ENCODE assay signal across 8 cellular contexts in the genomic region with DNA sequence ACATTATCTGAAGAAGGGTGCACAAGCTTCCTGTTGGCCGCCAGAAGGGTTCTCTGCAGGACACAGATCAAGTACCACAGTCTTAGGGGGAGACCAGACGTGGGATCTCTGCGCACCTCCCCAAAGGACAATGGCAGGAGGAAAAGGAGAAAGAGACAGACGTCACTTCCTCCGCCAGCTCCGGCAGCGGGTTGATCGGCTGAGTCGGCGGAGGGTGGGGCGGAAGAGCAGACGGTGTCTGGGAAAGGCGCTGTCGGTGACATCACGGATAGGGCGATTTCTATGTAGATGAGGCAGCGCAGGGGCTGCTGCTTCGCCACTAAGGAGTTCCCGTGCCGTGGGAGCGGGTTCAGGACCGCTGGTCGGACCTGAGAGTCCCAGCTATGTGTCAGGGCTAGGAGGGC. TPM values are rescaled to one million over a fixed set of nuclear protein-coding genes. Genes with fewer than 3 reads are reported as not detected.
DNase-seq lines count a peak whose midpoint lies in the region; ATAC-seq and TF ChIP-seq lines count a peak whose summit lies in the region.
"Not testable (repeated sequence)": the region's sequence is repeated elsewhere in the genome, so short reads cannot be mapped to it uniquely, and the experiment has no call there.

No MANE protein-coding gene starts in this region.

- H3K36me3 Mint-ChIP-seq in CD4-positive, alpha-beta memory T cell = peaks cover 0 to 12% of the 10 kb centered on the region in 2 donors
- not testable (repeated sequence) for H3K36me3 Mint-ChIP-seq in endodermal cell (ENCODE audit: low read depth); mesothelial cell of epicardium

- not testable (repeated sequence) for H3K79me2 ChIP-seq in Karpas-422 (ENCODE audit: low read length)

- peaks cover 0 to 17% (median 3%) of the 10 kb centered on the region in 4 donors for H3K4me1 Mint-ChIP-seq in CD4-positive, alpha-beta memory T cell
- not testable (repeated sequence) for H3K4me1 Mint-ChIP-seq in endodermal cell, mesothelial cell of epicardium

- POLR2A ChIA-PET in CD4-positive, alpha-beta memory T cell (lab: Charles Lee; ENCODE audit: partially characterized antibody) = interaction anchor here (0.7 to 0.9 kb wide), 5 partner anchors 112 to 869 kb away, joined by 5 to 11 read pairs (median 7); no protein-coding TSS in a partner anchor
- POLR2A ChIA-PET in Panc1 (lab: Charles Lee) = interaction anchor here (1.0 kb wide), 1 partner anchor 140 kb away, joined by 11 read pairs; no protein-coding TSS in a partner anchor

- in situ Hi-C loops in Panc1 (cut with HindIII; ENCODE audit: low pct_unique_long_range_greater_than_20kb, low sequenced_read_pairs) = not testable (repeated sequence)

- 6 to 20% methylated on average over 2 to 18 of the region's 23 CpGs for WGBS in endodermal cell (ENCODE audit: insufficient coverage in 1 of 2, insufficient read length in 1 of 2), 2 experiments

- not testable (repeated sequence) for H3K9me3 ChIP-seq in CD4-positive, alpha-beta memory T cell (ENCODE audit: control insufficient read depth in 1 of 2, low read length in 2 of 2); Karpas-422 (ENCODE audit: low read length); Panc1 (ENCODE audit: control insufficient read depth, insufficient read depth, low read depth, low read length); endodermal cell (ENCODE audit: control insufficient read depth, low read length)

- H3K4me3 Mint-ChIP-seq in CD4-positive, alpha-beta memory T cell = peak overlapping the region; percentile 94 to 100 (median 98)
- H3K4me3 Mint-ChIP-seq in endodermal cell (peak overlapping the region; percentile 65), mesothelial cell of epicardium (peak overlapping the region; percentile 97)

- not testable (repeated sequence) for H4K20me1 ChIP-seq in Karpas-422 (ENCODE audit: insufficient read depth, low read depth, low read length)

- H3K4me1 ChIP-seq in CD4-positive, alpha-beta memory T cell (ENCODE audit: insufficient read depth, low read length); Karpas-422 (ENCODE audit: low read length); Panc1 (ENCODE audit: control insufficient read depth, insufficient read depth, low read length); endodermal cell (ENCODE audit: control insufficient read depth, insufficient read depth, low read length): not testable (repeated sequence)

- not testable (repeated sequence) for H3K36me3 ChIP-seq in CD4-positive, alpha-beta memory T cell (ENCODE audit: insufficient read depth, low read length); Karpas-422 (ENCODE audit: insufficient read depth, low read length); Panc1 (ENCODE audit: control insufficient read depth, insufficient read depth, low read length); endodermal cell (ENCODE audit: control insufficient read depth, insufficient read depth, low read length)

- H3K9me2 ChIP-seq in Karpas-422 (replicated peaks; ENCODE audit: insufficient read depth, low read length) = not testable (repeated sequence)

- intact Hi-C loops in CD4-positive, alpha-beta memory T cell (cut with micrococcal nuclease); Panc1 (cut with micrococcal nuclease; ENCODE audit: unreplicated experiment): not testable (repeated sequence)

- not testable (repeated sequence) for H3K27me3 Mint-ChIP-seq in CD4-positive, alpha-beta memory T cell; endodermal cell (ENCODE audit: insufficient read depth); mesothelial cell of epicardium (ENCODE audit: low read depth)

- not testable (repeated sequence) for BruUV-seq in Panc1 (replicated peaks; lab: Mats Ljungman, UMichigan)

- CTCF ChIA-PET in CD4-positive, alpha-beta memory T cell (lab: Charles Lee; ENCODE audit: partially characterized antibody) = interaction anchor here (0.7 kb wide), 1 partner anchor 112 kb away, joined by 4 read pairs; no protein-coding TSS in a partner anchor
- CTCF ChIA-PET in Panc1 (lab: Charles Lee) = not testable (repeated sequence)

- H3K27me3 ChIP-seq in CD4-positive, alpha-beta memory T cell (ENCODE audit: insufficient read depth, low read length); Karpas-422 (ENCODE audit: low read length); Panc1 (ENCODE audit: control insufficient read depth, insufficient read depth, low read length); endodermal cell (ENCODE audit: control insufficient read depth, insufficient read depth, low read length, poor library complexity, severe bottlenecking): not testable (repeated sequence)

- not testable (repeated sequence) for H2AFZ ChIP-seq in Karpas-422 (ENCODE audit: low read length)

- H3K4me3 ChIP-seq in CD4-positive, alpha-beta memory T cell (ENCODE audit: low read length in 2 of 2) = peak overlapping the region in 1 of 2 donors; percentile 28
- H3K4me3 ChIP-seq in Karpas-422 (ENCODE audit: low read length); endodermal cell (ENCODE audit: low read length): not testable (repeated sequence)
- H3K4me3 ChIP-seq in Panc1 (ENCODE audit: low read depth in 2 of 2, low read length in 2 of 2) = peak overlapping the region; percentile 38 to 44; a peak in 3 of 4 replicates

- TF ChIP-seq CTCF in Panc1 (IDR thresholded peaks at IDR 0.05); endodermal cell (conservative IDR thresholded peaks at IDR 0.05); mesothelial cell of epicardium (IDR thresholded peaks at IDR 0.05; ENCODE audit: unreplicated experiment): not testable (repeated sequence)

- ATAC-seq in GM21737 (IDR thresholded peaks at IDR 0.05; ENCODE audit: unreplicated experiment) (peak; percentile 57), Panc1 (peak; percentile 81)

- H3K9ac ChIP-seq in Karpas-422 (ENCODE audit: low read length); endodermal cell (ENCODE audit: extremely low read depth, low read length, poor library complexity, severe bottlenecking): not testable (repeated sequence)

- not testable (repeated sequence) for H3K9me3 Mint-ChIP-seq in CD4-positive, alpha-beta memory T cell; endodermal cell; mesothelial cell of epicardium

- peak overlapping the region; percentile 97 to 100 (median 99) for H3K27ac Mint-ChIP-seq in CD4-positive, alpha-beta memory T cell
- H3K27ac Mint-ChIP-seq in endodermal cell (peak overlapping the region; percentile 99), mesothelial cell of epicardium (peak overlapping the region; percentile 100)

- peak in 4 of 5 donors; percentile 88 to 91 (median 90) for DNase-seq in CD4-positive, alpha-beta memory T cell
- DNase-seq in Karpas-422 (peak; percentile 88), Panc1 (ENCODE audit: low read depth, low spot score) (peak; percentile 33), activated T-cell treated with anti-CD3 and anti-CD28 coated beads for 48 hours (ENCODE audit: low read depth) (peak; percentile 73), endodermal cell (peak; percentile 81), mesothelial cell of epicardium (ENCODE audit: low spot score in 2 of 2, unreplicated experiment in 2 of 2) (peak; percentile 42 to 76)
- DNase-seq in stimulated activated CD4-positive, alpha-beta T cell treated with anti-CD3 and anti-CD28 coated beads, TNF-alpha, amount 100 ng/mL, for 1 hour (ENCODE audit: low read depth in 3 of 3, low spot score in 1 of 3) = peak; percentile 49 to 55 (median 55)

- not testable (repeated sequence) for H3K4me2 ChIP-seq in Karpas-422 (ENCODE audit: low read depth, low read length, poor library complexity, severe bottlenecking)

- peak overlapping the region; percentile 21 for H3K27ac ChIP-seq in CD4-positive, alpha-beta memory T cell (ENCODE audit: low read depth, low read length)
- not testable (repeated sequence) for H3K27ac ChIP-seq in Karpas-422 (ENCODE audit: low read length); endodermal cell (ENCODE audit: low read depth, low read length)
- H3K27ac ChIP-seq in Panc1 (ENCODE audit: low read length) = peak overlapping the region; percentile 70

RNA-seq across cellular contexts. Expression of a gene that starts 38.6 kb away (rescaled TPM):
- 1 to 10 TPM; 3.9 to 5.2 TPM for total RNA-seq in CD4-positive, alpha-beta memory T cell
- not detected for polyA plus RNA-seq in CD4-positive, alpha-beta memory T cell
- not detected in 2 replicates for total RNA-seq in Karpas-422 (2014; rRNA removed; shearing (Covaris generic); ENCODE audit: low replicate concordance)
- total RNA-seq in Panc1 (2021; ENCODE audit: unreplicated experiment) = not detected
- polyA plus RNA-seq in Panc1 (2012; ENCODE audit: insufficient read length) = 2.2 TPM
- total RNA-seq in endodermal cell = not detected
- not detected for polyA plus RNA-seq in endodermal cell (2013, experiment 1 of 2)
- polyA plus RNA-seq in endodermal cell (2013, experiment 2 of 2) = not detected
- total RNA-seq in mesothelial cell of epicardium = not detected in 3 replicates

RNA-seq across cellular contexts. Expression of a gene that starts 49.4 kb away (rescaled TPM):
- total RNA-seq in CD4-positive, alpha-beta memory T cell = 100 to 1,000 TPM; 169 to 184 TPM
- 10 to 100 TPM; 12.9 to 30.8 TPM for polyA plus RNA-seq in CD4-positive, alpha-beta memory T cell
- total RNA-seq in Karpas-422 (2014; rRNA removed; shearing (Covaris generic); ENCODE audit: low replicate concordance) = 30.4 and 47.8 TPM in 2 replicates
- 68.3 TPM for total RNA-seq in Panc1 (2021; ENCODE audit: unreplicated experiment)
- 55.2 TPM for polyA plus RNA-seq in Panc1 (2012; ENCODE audit: insufficient read length)
- 10 to 100 TPM; 60.2 to 98.0 TPM for total RNA-seq in endodermal cell
- polyA plus RNA-seq in endodermal cell (2013, experiment 1 of 2) = 42.5 TPM
- 46.4 TPM for polyA plus RNA-seq in endodermal cell (2013, experiment 2 of 2)
- 79.9 to 89.4 TPM (median 87.7 TPM) in 3 replicates for total RNA-seq in mesothelial cell of epicardium

Comparison
In these comparisons a context has a peak if more than half of its experiments do, and no peak if none do; other contexts are left out.
1. DNase-seq: peak in every context shown above with its lines; median percentile 90 in CD4-positive, alpha-beta memory T cell; 88 in Karpas-422; 81 in endodermal cell; 73 in activated T-cell treated with anti-CD3 and anti-CD28 coated beads for 48 hours; 59 in mesothelial cell of epicardium; 55 in stimulated activated CD4-positive, alpha-beta T cell treated with anti-CD3 and anti-CD28 coated beads, TNF-alpha, amount 100 ng/mL, for 1 hour; 33 in Panc1.